Comparison of ENCODE assay signal across 8 cellular contexts in genomic region chr2:219499058-219499307, GRCh38. TPM values are rescaled to one million over a fixed set of nuclear protein-coding genes. Genes with fewer than 3 reads are reported as not detected.
A peak's percentile ranks its signal among the peaks of the same experiment; 100 is the strongest.
DNase-seq lines count a peak whose midpoint lies in the region; ATAC-seq and TF ChIP-seq lines count a peak whose summit lies in the region.

No MANE protein-coding gene starts in this region.

- H2AK5ac ChIP-seq in mesendoderm (ENCODE audit: low read length) = no peak overlapping the region

- no peak for ATAC-seq in left cardiac atrium
- no peak for ATAC-seq in body of pancreas
- ATAC-seq in aorta (ENCODE audit: low FRiP score) = no peak
- ATAC-seq in GM21381 (IDR thresholded peaks at IDR 0.05; ENCODE audit: unreplicated experiment) = no peak

- peak overlapping the region; percentile 96 for H3K56ac ChIP-seq in mesendoderm (ENCODE audit: low read length)

- no peak overlapping the region for H3K23ac ChIP-seq in mesendoderm (ENCODE audit: low read length)

- H4K5ac ChIP-seq in mesendoderm (ENCODE audit: low read length) = no peak overlapping the region

- TF ChIP-seq POLR2A in body of pancreas (IDR thresholded peaks at IDR 0.05) = no peak

- H3K4ac ChIP-seq in mesendoderm (ENCODE audit: low read depth, low read length) = peak overlapping the region; percentile 88

- H3K9me3 ChIP-seq in left ventricle myocardium inferior (replicated peaks) (no peaks in the 10 kb centered on the region), body of pancreas (no peaks in the 10 kb centered on the region), aorta (ENCODE audit: control insufficient read depth, low read length) (no peaks in the 10 kb centered on the region)

- peak overlapping the region; percentile 73 for H3K4me2 ChIP-seq in mesendoderm (ENCODE audit: low read length)

- H2BK15ac ChIP-seq in mesendoderm (replicated peaks; ENCODE audit: low read depth) = no peak overlapping the region

- H3K27me3 ChIP-seq in left ventricle myocardium inferior (ENCODE audit: low read depth) = peaks cover 20% of the 10 kb centered on the region
- peaks cover 0 to 4% of the 10 kb centered on the region in 2 donors for H3K27me3 ChIP-seq in body of pancreas
- peaks cover 20% of the 10 kb centered on the region for H3K27me3 ChIP-seq in mesendoderm (ENCODE audit: insufficient read depth, low read length, poor library complexity)
- H3K27me3 ChIP-seq in aorta (ENCODE audit: control insufficient read depth in 1 of 2, insufficient read depth in 2 of 2, low read length in 1 of 2) = no peaks in the 10 kb centered on the region

- 0% methylated on average over 3 of the region's 3 CpGs for WGBS in body of pancreas, 2 donors
- WGBS in mesendoderm (ENCODE audit: extremely low coverage, insufficient coverage, low lambda C conversion rate) = no CpG with 5 or more reads among the region's 3 CpGs
- 0% methylated on average over 3 of the region's 3 CpGs for WGBS in aorta, 2 donors

- intact Hi-C loops in left ventricle myocardium inferior (cut with micrococcal nuclease) = no loop called here
- intact Hi-C loops in left cardiac atrium (cut with DNase I) = no loop called here
- intact Hi-C loops in body of pancreas (cut with DNase I) = loop anchor here (5.0 kb wide), 1 partner anchor 33 kb away; no protein-coding TSS in a partner anchor
- intact Hi-C loops in aorta (cut with DNase I) = loop anchor here (2.0 to 5.0 kb wide), 3 partner anchors 37 to 52 kb away; partner anchors contain the start of gene CHPF (in 1 of the 2)

- TF ChIP-seq CTCF in left ventricle myocardium inferior (IDR thresholded peaks at IDR 0.05; ENCODE audit: borderline replicate concordance) (no peak), body of pancreas (IDR thresholded peaks at IDR 0.05) (no peak)

- H3K4me1 ChIP-seq in left ventricle myocardium inferior (peaks cover 55% of the 10 kb centered on the region), body of pancreas (peaks cover 39% of the 10 kb centered on the region), mesendoderm (ENCODE audit: control insufficient read depth, low read depth, low read length) (peaks cover 17% of the 10 kb centered on the region), aorta (ENCODE audit: control insufficient read depth in 1 of 2, insufficient read depth in 2 of 2, low read length in 2 of 2) (no peaks in the 10 kb centered on the region)

- no peak overlapping the region for H2BK120ac ChIP-seq in mesendoderm (ENCODE audit: low read depth, low read length)

- peaks cover 2% of the 10 kb centered on the region for H3K79me1 ChIP-seq in mesendoderm (ENCODE audit: low read length)

- peak overlapping the region; percentile 66 for H3K18ac ChIP-seq in mesendoderm (ENCODE audit: low read length)

- H3K27ac ChIP-seq in left ventricle myocardium inferior (replicated peaks) = peak overlapping the region; percentile 99
- peak overlapping the region; percentile 87 to 97 (median 96) for H3K27ac ChIP-seq in body of pancreas
- no peak overlapping the region for H3K27ac ChIP-seq in mesendoderm (ENCODE audit: low read depth, low read length)
- H3K27ac ChIP-seq in aorta (ENCODE audit: low read depth in 1 of 2, low read length in 2 of 2) = peak overlapping the region in 1 of 2 donors; percentile 3

- H3K9ac ChIP-seq in mesendoderm (ENCODE audit: low read length) = peak overlapping the region; percentile 94

- H3K79me2 ChIP-seq in mesendoderm (ENCODE audit: control insufficient read depth, insufficient read depth, low read length) = no peaks in the 10 kb centered on the region

- peaks cover 26% of the 10 kb centered on the region for H3K36me3 ChIP-seq in left ventricle myocardium inferior
- peaks cover 0 to 2% of the 10 kb centered on the region in 2 donors for H3K36me3 ChIP-seq in body of pancreas (replicated peaks in 1 of 2; ENCODE audit: insufficient read depth in 1 of 2, low read depth in 2 of 2)
- no peaks in the 10 kb centered on the region for H3K36me3 ChIP-seq in mesendoderm (ENCODE audit: control insufficient read depth, insufficient read depth, low read length)
- no peaks in the 10 kb centered on the region for H3K36me3 ChIP-seq in aorta (ENCODE audit: control insufficient read depth in 1 of 2, insufficient read depth in 2 of 2, low read length in 1 of 2)

- DNase-seq in left ventricle myocardium inferior (no peak), left cardiac atrium (no peak), body of pancreas (no peak), mesendoderm (no peak), aorta (no peak), DMS79 treated with DMSO at 0.1 percent for 48 hours (lab: John Stamatoyannopoulos, UW) (no peak), DMS 273 treated with DMSO at 0.1 percent for 48 hours (lab: John Stamatoyannopoulos, UW) (no peak)

- H3K4me3 ChIP-seq in left ventricle myocardium inferior (peak overlapping the region; percentile 75), body of pancreas (peak overlapping the region; percentile 38 to 63), mesendoderm (ENCODE audit: low read length) (peak overlapping the region; percentile 78), aorta (ENCODE audit: low read length in 2 of 2) (peak overlapping the region; percentile 69 to 74)

- no peak overlapping the region for H4K8ac ChIP-seq in mesendoderm (ENCODE audit: low read depth, low read length)

- H2BK5ac ChIP-seq in mesendoderm (ENCODE audit: low read length) = peak overlapping the region; percentile 61

RNA-seq across cellular contexts. Expression of gene GMPPA, which starts 0.3 kb away (rescaled TPM):
- total RNA-seq in left ventricle myocardium inferior (22.0 TPM), left cardiac atrium (10 to 100 TPM; 29.0 to 30.0 TPM), body of pancreas (10 to 100 TPM; 40.5 to 57.4 TPM), aorta (10 to 100 TPM; 38.5 to 42.3 TPM)
- polyA plus RNA-seq in mesendoderm (2013, experiment 1 of 2) = 20.4 TPM
- 20.2 TPM for polyA plus RNA-seq in mesendoderm (2013, experiment 2 of 2)
- 100 to 1,000 TPM in 1 of 2 donors, 10 to 100 TPM in 1; 17.0 to 135 TPM for polyA plus RNA-seq in aorta

RNA-seq across cellular contexts. Expression of gene ASIC4, which starts 15.3 kb away (rescaled TPM):
- not detected for total RNA-seq in left ventricle myocardium inferior
- total RNA-seq in left cardiac atrium = under 1 TPM in 1 of 2 donors, not detected in 1; 0.32 TPM
- not detected for total RNA-seq in body of pancreas
- not detected for polyA plus RNA-seq in mesendoderm (2013, experiment 1 of 2)
- polyA plus RNA-seq in mesendoderm (2013, experiment 2 of 2) = 0.01 TPM
- under 1 TPM; 0.29 to 0.42 TPM for total RNA-seq in aorta
- polyA plus RNA-seq in aorta = under 1 TPM in 1 of 2 donors, not detected in 1; 0.26 TPM

RNA-seq across cellular contexts. Expression of gene CHPF, which starts 44.6 kb away (rescaled TPM):
- total RNA-seq in left ventricle myocardium inferior (104 TPM), left cardiac atrium (100 to 1,000 TPM in 1 of 2 donors, 10 to 100 TPM in 1; 72.4 to 113 TPM), body of pancreas (100 to 1,000 TPM; 115 to 232 TPM), aorta (10 to 100 TPM; 75.7 to 81.2 TPM)
- polyA plus RNA-seq in mesendoderm (2013, experiment 1 of 2) = 50.4 TPM
- 50.4 TPM for polyA plus RNA-seq in mesendoderm (2013, experiment 2 of 2)
- 10 to 100 TPM; 20.0 to 70.6 TPM for polyA plus RNA-seq in aorta

RNA-seq across cellular contexts. Expression of gene TMEM198, which starts 44.8 kb away (rescaled TPM):
- total RNA-seq in left ventricle myocardium inferior (2.5 TPM), left cardiac atrium (1 to 10 TPM; 3.2 to 4.1 TPM), body of pancreas (1 to 10 TPM; 3.3 to 5.7 TPM), aorta (1 to 10 TPM; 1.7 to 2.3 TPM)
- 3.7 TPM for polyA plus RNA-seq in mesendoderm (2013, experiment 1 of 2)
- 3.7 TPM for polyA plus RNA-seq in mesendoderm (2013, experiment 2 of 2)
- 1 to 10 TPM in 1 of 2 donors, not detected in 1; 7.4 TPM for polyA plus RNA-seq in aorta

Comparison
In these comparisons a context has a peak if more than half of its experiments do, and no peak if none do; other contexts are left out.
1. intact Hi-C loops: an anchor here in body of pancreas (5.0 kb wide) and aorta (2.0 to 5.0 kb wide); none called in left ventricle myocardium inferior and left cardiac atrium.